In genomic region chr11:21554284-21554683, GRCh38 we compare ENCODE assay signal across 23 cellular contexts.
"Had no signal": no experiment of that assay in that cellular context is flagged by ENCODE, and none has a peak within 500 bp of the region (broad histone marks: within the 10 kb centered on the region; RNA-seq: fewer than 3 reads in every experiment).

No MANE protein-coding gene starts in this region.

- H3K9me3 ChIP-seq: MG63 had no signal

- H3K4me3 ChIP-seq: MG63 had no signal

- H3K27me3 ChIP-seq: MG63 had no signal

- H3K36me3 ChIP-seq: MG63 had no signal

- DNase-seq: IMR-90, Karpas-422, KG1, MG63, NCI-H1092, NCI-H1105 treated with DMSO at 0.1 percent for 48 hours, NCI-H1417 treated with DMSO at 0.1 percent for 48 hours, NCI-H146, NCI-H1694 treated with DMSO at 0.1 percent for 48 hours, NCI-H1930, NCI-H2081, NCI-H2107, NCI-H2227 treated with DMSO at 0.1 percent for 48 hours, NCI-H446, NCI-H510A, NCI-H524 treated with DMSO at 0.1 percent for 48 hours, NCI-H69, NCI-H774, Right ventricle myocardium superior, RPMI8226, SW 1271, T-cell had no signal

- ATAC-seq: HepG2, T-cell had no signal
